ENCODE assay signal across 11 cellular contexts in genomic region chr5:154575869-154576806, GRCh38.
DNase-seq lines count a peak whose midpoint lies in the region; ATAC-seq and TF ChIP-seq lines count a peak whose summit lies in the region.
"Had no signal": no experiment of that assay in that cellular context is flagged by ENCODE, and none has a peak within 500 bp of the region (broad histone marks: within the 10 kb centered on the region; RNA-seq: fewer than 3 reads in every experiment).

No MANE protein-coding gene starts in this region.

- no peak overlapping the region for H2BK120ac ChIP-seq in mesendoderm (ENCODE audit: low read depth, low read length)

- H3K27ac Mint-ChIP-seq in GM23338, result no peak overlapping the region
- H3K27ac Mint-ChIP-seq: stimulated activated naive CD8-positive, alpha-beta T cell treated with anti-CD3 and anti-CD28 coated beads, Interleukin-15, Interleukin-2, amounts not matched to agents 100 ng/mL and 50 ng/mL, for 24 hours had no signal

- intact Hi-C loops in posterior cingulate gyrus (cut with DNase I) (no loop called here), posterior vena cava (cut with DNase I) (no loop called here)

- H3F3A ChIP-seq in GM23338 (replicated peaks; ENCODE audit: low read depth), result no peaks in the 10 kb centered on the region

- no peak overlapping the region for H3K56ac ChIP-seq in mesendoderm (ENCODE audit: low read length)

- no peak overlapping the region; the same call in 1 of the 2 replicates for H2AFZ ChIP-seq in GM23338

- H2BK15ac ChIP-seq in mesendoderm (replicated peaks; ENCODE audit: low read depth), result no peak overlapping the region

- no peak overlapping the region for H2BK5ac ChIP-seq in mesendoderm (ENCODE audit: low read length)

- no peaks in the 10 kb centered on the region for H4K20me1 ChIP-seq in GM23338 (replicated peaks; ENCODE audit: insufficient read depth)

- H4K8ac ChIP-seq in mesendoderm (ENCODE audit: low read depth, low read length), result no peak overlapping the region

- no peak overlapping the region for H3K9ac ChIP-seq in mesendoderm (ENCODE audit: low read length)

- no peaks in the 10 kb centered on the region for H3K36me3 Mint-ChIP-seq in GM23338 (ENCODE audit: low read depth)
- H3K36me3 Mint-ChIP-seq: brain had no signal

- no peaks in the 10 kb centered on the region for H3K27me3 ChIP-seq in GM23338 (ENCODE audit: insufficient read depth)
- no peaks in the 10 kb centered on the region for H3K27me3 ChIP-seq in mesendoderm (ENCODE audit: insufficient read depth, low read length, poor library complexity)

- H3K36me3 ChIP-seq in GM23338 (ENCODE audit: insufficient read depth), result no peaks in the 10 kb centered on the region
- no peaks in the 10 kb centered on the region for H3K36me3 ChIP-seq in mesendoderm (ENCODE audit: control insufficient read depth, insufficient read depth, low read length)

- ATAC-seq in GM18511 (IDR thresholded peaks at IDR 0.05; ENCODE audit: unreplicated experiment) (peak; percentile 96), GM23338 (peak; percentile 50), HG02970 (IDR thresholded peaks at IDR 0.05; ENCODE audit: low FRiP score, unreplicated experiment) (no peak)
- ATAC-seq: mucosa of descending colon had no signal

- no peak overlapping the region for H3K23ac ChIP-seq in mesendoderm (ENCODE audit: low read length)

- H3K27me3 Mint-ChIP-seq in GM23338 (ENCODE audit: insufficient read depth, low read depth, poor library complexity), result peaks cover 8% of the 10 kb centered on the region

- H3K79me1 ChIP-seq in mesendoderm (ENCODE audit: low read length), result no peaks in the 10 kb centered on the region

- H3K18ac ChIP-seq in mesendoderm (ENCODE audit: low read length), result peak overlapping the region; percentile 54

- peak; percentile 31 to 55; a peak in 2 of 4 replicates for TF ChIP-seq CTCF in GM23338 (conservative IDR thresholded peaks at IDR 0.05; ENCODE audit: low read depth in 2 of 2)

- no peaks in the 10 kb centered on the region for H3K9me3 Mint-ChIP-seq in GM23338
- H3K9me3 Mint-ChIP-seq: stimulated activated naive CD8-positive, alpha-beta T cell treated with anti-CD3 and anti-CD28 coated beads, Interleukin-15, Interleukin-2, amounts not matched to agents 100 ng/mL and 50 ng/mL, for 24 hours had no signal

- no peak overlapping the region for H2AK5ac ChIP-seq in mesendoderm (ENCODE audit: low read length)

- no peak overlapping the region for H4K5ac ChIP-seq in mesendoderm (ENCODE audit: low read length)

- WGBS in mesendoderm (ENCODE audit: extremely low coverage, insufficient coverage, low lambda C conversion rate), result no CpG with 5 or more reads among the region's 16 CpGs

- H3K79me2 ChIP-seq in GM23338 (replicated peaks; ENCODE audit: insufficient read depth), result no peaks in the 10 kb centered on the region
- no peaks in the 10 kb centered on the region for H3K79me2 ChIP-seq in mesendoderm (ENCODE audit: control insufficient read depth, insufficient read depth, low read length)

- no peak overlapping the region for H3K4ac ChIP-seq in mesendoderm (ENCODE audit: low read depth, low read length)

- DNase-seq in GM23338 (ENCODE audit: low spot score) (peak; percentile 35), LoVo (ENCODE audit: low spot score) (peak; percentile 32), mesendoderm (peak; percentile 76), posterior cingulate gyrus (no peak), posterior vena cava (ENCODE audit: low spot score) (no peak), NCI-H345 treated with DMSO at 0.1 percent for 48 hours (lab: John Stamatoyannopoulos, UW; ENCODE audit: unreplicated experiment) (no peak)
- DNase-seq: mucosa of descending colon had no signal

- H3K4me3 Mint-ChIP-seq in GM23338, result no peak overlapping the region
- H3K4me3 Mint-ChIP-seq: brain; stimulated activated naive CD8-positive, alpha-beta T cell treated with anti-CD3 and anti-CD28 coated beads, Interleukin-15, Interleukin-2, amounts not matched to agents 100 ng/mL and 50 ng/mL, for 24 hours had no signal

- H3K4me3 ChIP-seq in GM23338 (no peak overlapping the region), mesendoderm (ENCODE audit: low read length) (no peak overlapping the region)
- H3K4me3 ChIP-seq: mucosa of descending colon had no signal

- H3K27ac ChIP-seq in GM23338 (ENCODE audit: low read depth) (no peak overlapping the region), mesendoderm (ENCODE audit: low read depth, low read length) (no peak overlapping the region)

- H3K4me2 ChIP-seq in GM23338 (no peak overlapping the region), mesendoderm (ENCODE audit: low read length) (no peak overlapping the region)

- no peaks in the 10 kb centered on the region for H3K9me2 ChIP-seq in GM23338 (ENCODE audit: insufficient read depth)

- H3K4me1 ChIP-seq in GM23338 (ENCODE audit: insufficient read depth) (peaks cover 5% of the 10 kb centered on the region; the same call in 1 of the 2 replicates), mesendoderm (ENCODE audit: control insufficient read depth, low read depth, low read length) (peaks cover 2% of the 10 kb centered on the region)

- H3K4me1 Mint-ChIP-seq in GM23338, result peaks cover 6% of the 10 kb centered on the region
- H3K4me1 Mint-ChIP-seq: brain had no signal

TF ChIP-seq in GM23338, 12 proteins besides CTCF, POLR2A, EP300 and RAD21:
- TF ChIP-seq EZH2 (IDR thresholded peaks at IDR 0.05; ENCODE audit: low read depth, unreplicated experiment), result no peak
- TF ChIP-seq JUNB (IDR thresholded peaks at IDR 0.05; ENCODE audit: unreplicated experiment), result no peak
- no peak for TF ChIP-seq NANOG (IDR thresholded peaks at IDR 0.05; ENCODE audit: borderline replicate concordance)

Comparison
In these comparisons a context has a peak if more than half of its experiments do, and no peak if none do; other contexts are left out.
1. DNase-seq: peak in GM23338 (single experiment), LoVo (single experiment) and mesendoderm (single experiment); none in posterior cingulate gyrus (0 of 10), posterior vena cava (single experiment) and NCI-H345 treated with DMSO at 0.1 percent for 48 hours (single experiment).